Comparison of ENCODE assay signal across 27 cellular contexts in genomic region chr6:64409948-64410347, GRCh38.
A peak's percentile ranks its signal among the peaks of the same experiment; 100 is the strongest.
DNase-seq lines count a peak whose midpoint lies in the region; ATAC-seq and TF ChIP-seq lines count a peak whose summit lies in the region.
"Had no signal": no experiment of that assay in that cellular context is flagged by ENCODE, and none has a peak within 500 bp of the region (broad histone marks: within the 10 kb centered on the region; RNA-seq: fewer than 3 reads in every experiment).

No MANE protein-coding gene starts in this region.

- no peaks in the 10 kb centered on the region; a peak in 1 of 4 replicates for H3K4me1 ChIP-seq in SK-N-SH (ENCODE audit: control insufficient read depth in 1 of 2, insufficient read depth in 2 of 2, low read depth in 1 of 2, low read length in 1 of 2)
- H3K4me1 ChIP-seq: A549; BE2C; BLaER1; BLaER1 treated with 17β-estradiol and CSF1 and Interleukin-3, amounts not matched to agents 10 nM and 100 nM; Caco-2 had no signal

- no peaks in the 10 kb centered on the region for H3K9me3 ChIP-seq in SK-N-SH
- H3K9me3 ChIP-seq: A549, BE2C, BLaER1, Caco-2 had no signal

- 24% methylated on average over 1 of the region's 1 CpG for WGBS in SK-N-SH (ENCODE audit: low lambda C conversion rate)

- TF ChIP-seq RAD21 in SK-N-SH (IDR thresholded peaks at IDR 0.05; ENCODE audit: low read length): no peak

- no peak for ATAC-seq in SK-N-SH treated with all-trans-retinoic acid at 6 μM for 48 hours
- ATAC-seq: A549; CD8-positive, alpha-beta T cell had no signal

- CTCF ChIA-PET in SK-N-SH (lab: Yijun Ruan, JAX): no interaction called here

- H3F3A ChIP-seq in SK-N-SH (replicated peaks; ENCODE audit: insufficient read depth): no peaks in the 10 kb centered on the region

- POLR2A ChIA-PET in SK-N-SH (lab: Yijun Ruan, JAX): no interaction called here

- no peaks in the 10 kb centered on the region for H4K20me1 ChIP-seq in SK-N-SH (ENCODE audit: insufficient read depth)
- H4K20me1 ChIP-seq: BLaER1; BLaER1 treated with 17β-estradiol and CSF1 and Interleukin-3, amounts not matched to agents 10 nM and 100 nM had no signal

- peak overlapping the region in 1 of 2 experiments; percentile 68; a peak in 1 of 4 replicates for H3K27ac ChIP-seq in SK-N-SH (ENCODE audit: low read depth in 2 of 2, low read length in 1 of 2)
- H3K27ac ChIP-seq: 22Rv1; A549; BLaER1; BLaER1 treated with 17β-estradiol and CSF1 and Interleukin-3, amounts not matched to agents 10 nM and 100 nM; C4-2B had no signal

- H3K4me2 ChIP-seq in SK-N-SH: no peak overlapping the region
- H3K4me2 ChIP-seq: A549; BLaER1; BLaER1 treated with 17β-estradiol and CSF1 and Interleukin-3, amounts not matched to agents 10 nM and 100 nM had no signal

- H3K9me2 ChIP-seq in SK-N-SH: no peaks in the 10 kb centered on the region

- no peaks in the 10 kb centered on the region for H3K79me2 ChIP-seq in SK-N-SH (ENCODE audit: insufficient read depth)

- no peaks in the 10 kb centered on the region for H3K36me3 ChIP-seq in SK-N-SH (replicated peaks in 1 of 2; ENCODE audit: control insufficient read depth in 1 of 2, insufficient read depth in 2 of 2, low read length in 1 of 2)
- H3K36me3 ChIP-seq: BE2C; BLaER1; BLaER1 treated with 17β-estradiol and CSF1 and Interleukin-3, amounts not matched to agents 10 nM and 100 nM had no signal

- H3K27me3 ChIP-seq in SK-N-SH (ENCODE audit: insufficient read depth): no peaks in the 10 kb centered on the region
- H3K27me3 ChIP-seq: BE2C; BLaER1; BLaER1 treated with 17β-estradiol and CSF1 and Interleukin-3, amounts not matched to agents 10 nM and 100 nM had no signal

- no peak overlapping the region for H2AFZ ChIP-seq in SK-N-SH (ENCODE audit: low read depth)

- DNase-seq in SK-N-SH: peak; percentile 5
- DNase-seq: 8988T; ACHN; AML-193; BE2C; C1 segment of cervical spinal cord; Caco-2; Calu3; CD4-positive, alpha-beta memory T cell; CD4-positive, alpha-beta T cell; CD4-positive, CD25-positive, alpha-beta regulatory T cell; CD8-positive, alpha-beta memory T cell; CD8-positive, alpha-beta T cell; COR-L47; DMS 273 treated with DMSO at 0.1 percent for 48 hours; DMS153; DMS53; DMS79; DMS79 treated with DMSO at 0.1 percent for 48 hours; DND-41; EL had no signal

- no peak overlapping the region for H3K4me3 ChIP-seq in SK-N-SH (ENCODE audit: low read depth in 2 of 2, low read length in 1 of 2)
- H3K4me3 ChIP-seq: A549; BLaER1; BLaER1 treated with 17β-estradiol and CSF1 and Interleukin-3, amounts not matched to agents 10 nM and 100 nM had no signal

- H3K9ac ChIP-seq in SK-N-SH: no peak overlapping the region
- H3K9ac ChIP-seq: BLaER1; BLaER1 treated with 17β-estradiol and CSF1 and Interleukin-3, amounts not matched to agents 10 nM and 100 nM had no signal

- no peak for TF ChIP-seq CTCF in SK-N-SH (IDR thresholded peaks at IDR 0.05)

- peak in 1 of 2 experiments; percentile 56; a peak in 1 of 4 replicates for TF ChIP-seq EP300 in SK-N-SH (IDR thresholded peaks at IDR 0.05; ENCODE audit: borderline replicate concordance in 1 of 2, low read depth in 1 of 2, low read length in 1 of 2)

TF ChIP-seq in SK-N-SH, 30 proteins besides CTCF, POLR2A, EP300 and RAD21:
- peak; percentile 57 for TF ChIP-seq GATA2 (CRISPR knock-in tag; IDR thresholded peaks at IDR 0.05)
- TF ChIP-seq RCOR1 (IDR thresholded peaks at IDR 0.05; ENCODE audit: low read length): peak; percentile 17; the same call in 1 of the 2 replicates
- TF ChIP-seq YY1 (IDR thresholded peaks at IDR 0.05; ENCODE audit: low read depth): no peak
- TF ChIP-seq FOSL2 (IDR thresholded peaks at IDR 0.05; ENCODE audit: borderline replicate concordance, low read depth): no peak
- TF ChIP-seq JUND (IDR thresholded peaks at IDR 0.05): no peak
- TF ChIP-seq ELF1 (IDR thresholded peaks at IDR 0.05): no peak
- TF ChIP-seq POLR2AphosphoS5 (IDR thresholded peaks at IDR 0.05; ENCODE audit: low read depth, low read length): no peak

TF ChIP-seq in SK-N-SH treated with all-trans-retinoic acid at 6 μM for 48 hours, 23 proteins besides CTCF, POLR2A, EP300 and RAD21:
- no peak for TF ChIP-seq CSRNP3 (CRISPR knock-in tag; IDR thresholded peaks at IDR 0.05)
- no peak for TF ChIP-seq ZFP30 (CRISPR knock-in tag; IDR thresholded peaks at IDR 0.05)
- TF ChIP-seq TOX (CRISPR knock-in tag; IDR thresholded peaks at IDR 0.05; ENCODE audit: borderline replicate concordance): no peak
- TF ChIP-seq ARNTL (CRISPR knock-in tag; IDR thresholded peaks at IDR 0.05; ENCODE audit: borderline replicate concordance, low read depth): no peak
- TF ChIP-seq ZNF565 (CRISPR knock-in tag; conservative IDR thresholded peaks at IDR 0.05; ENCODE audit: low read depth): no peak
- TF ChIP-seq CSDC2 (CRISPR knock-in tag; IDR thresholded peaks at IDR 0.05): no peak
- no peak for TF ChIP-seq RARB (CRISPR knock-in tag; IDR thresholded peaks at IDR 0.05)
- TF ChIP-seq BACH2 (CRISPR knock-in tag; IDR thresholded peaks at IDR 0.05; ENCODE audit: borderline replicate concordance): no peak
